In the genomic region with DNA sequence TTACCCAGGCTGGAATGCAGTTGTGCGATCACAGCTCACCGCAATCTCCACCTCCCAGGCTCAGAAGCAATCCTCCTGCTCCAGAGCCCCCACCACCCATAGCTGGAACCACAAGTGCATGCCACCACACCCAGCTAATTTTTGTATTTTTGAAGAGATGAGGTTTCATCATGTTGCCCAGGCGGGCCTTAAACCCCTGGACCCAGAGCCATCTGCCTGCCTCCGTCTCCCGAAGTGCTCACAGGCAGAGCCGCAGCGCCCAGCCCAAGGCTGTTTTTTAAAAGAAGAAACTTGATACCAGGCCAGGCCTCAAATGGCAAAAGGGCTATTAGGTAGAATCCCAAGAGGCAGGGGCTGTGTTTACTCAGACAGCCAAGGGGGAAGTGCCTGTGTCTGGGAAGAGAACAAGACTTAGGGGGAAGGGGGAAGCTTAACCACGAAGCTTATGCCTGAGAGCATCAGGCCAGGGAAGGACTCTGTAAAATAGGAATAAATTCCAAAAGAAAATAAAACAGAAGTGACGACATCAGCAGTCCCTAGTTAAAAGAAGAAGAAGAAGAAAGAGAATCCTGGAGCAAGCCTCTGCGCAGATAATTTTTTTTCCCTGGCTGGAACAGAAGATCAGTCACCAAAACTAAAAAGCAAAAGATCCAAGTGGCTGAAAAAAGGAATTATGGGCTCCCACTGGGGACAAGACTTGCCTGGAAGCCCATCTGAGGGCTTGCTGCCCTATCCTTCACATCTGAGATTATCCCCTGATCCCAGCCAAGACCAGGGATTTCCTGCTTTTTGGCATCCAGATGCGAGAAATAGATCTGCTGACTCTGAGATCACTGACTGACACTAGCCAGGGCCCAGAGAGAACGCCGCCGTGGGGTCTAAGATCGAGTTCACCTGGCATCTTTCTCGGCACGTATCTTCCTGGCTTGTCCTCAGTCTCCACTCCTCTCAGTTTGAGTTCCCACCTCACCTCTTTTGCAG, we compare ENCODE assay signal across 8 cellular contexts.
DNase-seq lines count a peak whose midpoint lies in the region; ATAC-seq lines count a peak whose summit lies in the region.

No MANE protein-coding gene starts in this region.

- H3K79me2 ChIP-seq in GM23248 (ENCODE audit: insufficient read depth): no peaks in the 10 kb centered on the region

- no peaks in the 10 kb centered on the region for H3K9me3 ChIP-seq in GM23248 (ENCODE audit: low read depth)

- in situ Hi-C loops in GM23248 (cut with MboI): no loop called here

- no peaks in the 10 kb centered on the region for H3K9me2 ChIP-seq in GM23248 (ENCODE audit: insufficient read depth)

- peak overlapping the region; percentile 80 for H2AFZ ChIP-seq in GM23248

- no peak for ATAC-seq in GM18519 (IDR thresholded peaks at IDR 0.05; ENCODE audit: low FRiP score, unreplicated experiment)

- H4K20me1 ChIP-seq in GM23248 (ENCODE audit: insufficient read depth): no peaks in the 10 kb centered on the region

- H3K4me2 ChIP-seq in GM23248 (ENCODE audit: unreplicated experiment): peak overlapping the region; percentile 49

- WGBS in GM23248 (ENCODE audit: low coverage in 1 of 2, low lambda C conversion rate in 2 of 2, missing lambda C conversion rate in 2 of 2), 2 experiments: 23 to 24% methylated on average over 17 of the region's 17 CpGs

- H3K9ac ChIP-seq in GM23248: peak overlapping the region; percentile 50

- H3K27me3 ChIP-seq in GM23248 (replicated peaks; ENCODE audit: insufficient read depth): no peaks in the 10 kb centered on the region

- H3K27ac ChIP-seq in GM23248: peak overlapping the region; percentile 46

- peaks cover 13% of the 10 kb centered on the region for H3K4me1 ChIP-seq in GM23248 (ENCODE audit: insufficient read depth)

- no peak overlapping the region for H3K4me3 ChIP-seq in GM23248

- DNase-seq in GM23248 (peak; percentile 51), NCI-H69 (lab: John Stamatoyannopoulos, UW) (peak; percentile 89), globus pallidus (ENCODE audit: low spot score) (peak; percentile 55), renal cortical epithelial cell (ENCODE audit: low read depth) (peak; percentile 77), AG08396 (ENCODE audit: low spot score) (no peak), SKM-1 (lab: John Stamatoyannopoulos, UW; ENCODE audit: unreplicated experiment) (no peak), NCI-H146 treated with DMSO at 0.1 percent for 48 hours (lab: John Stamatoyannopoulos, UW; ENCODE audit: unreplicated experiment) (no peak)

- no peaks in the 10 kb centered on the region for H3K36me3 ChIP-seq in GM23248 (ENCODE audit: low read depth)

- 0 out of 2 replicates have a peak, but pooled peaks cover 7% of the 10 kb centered on the region for H3F3A ChIP-seq in GM23248 (ENCODE audit: insufficient read depth)

Comparison
In these comparisons a context has a peak if more than half of its experiments do, and no peak if none do; other contexts are left out.
1. DNase-seq: peak in GM23248 (single experiment), NCI-H69 (single experiment), globus pallidus (single experiment) and renal cortical epithelial cell (single experiment); none in AG08396 (single experiment), SKM-1 (single experiment) and NCI-H146 treated with DMSO at 0.1 percent for 48 hours (single experiment).